26 cellular contexts compared by ENCODE assay signal in the genomic region with DNA sequence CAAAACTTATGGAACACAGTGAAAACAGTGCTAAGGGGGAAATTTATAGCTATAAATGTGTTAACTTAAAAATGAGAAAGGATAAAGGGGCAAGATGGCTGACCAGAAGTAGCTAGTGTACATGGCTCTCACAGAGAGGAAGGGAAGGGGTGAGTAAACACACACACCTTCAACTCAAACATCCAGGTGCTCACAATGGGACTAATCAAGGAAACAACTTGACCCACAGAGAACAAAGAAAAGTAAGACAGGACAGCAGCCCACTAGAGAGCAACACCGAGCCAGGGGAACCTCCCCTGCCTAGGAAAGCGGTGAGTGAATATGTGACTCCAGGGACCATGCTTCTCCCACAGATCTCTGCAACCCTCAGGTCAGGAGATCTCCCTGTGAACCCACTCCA.
"Had no signal": no experiment of that assay in that cellular context is flagged by ENCODE, and none has a peak within 500 bp of the region (broad histone marks: within the 10 kb centered on the region; RNA-seq: fewer than 3 reads in every experiment).

No MANE protein-coding gene starts in this region.

- H3K27ac Mint-ChIP-seq: activated naive CD8-positive, alpha-beta T cell; activated T-cell treated with anti-CD3 and anti-CD28 coated beads, Interleukin-2, amount 50 U/mL, for 24 hours; activated T-helper 17 cell treated with anti-CD3 and anti-CD28 coated beads, Interleukin-2, amount 50 U/mL, for 72 hours; effector memory CD8-positive, alpha-beta T cell; mesothelial cell of epicardium; natural killer cell had no signal

- H3K9me3 ChIP-seq: gastrocnemius medialis, ovary had no signal

- H3K27me3 ChIP-seq: adrenal gland, dorsolateral prefrontal cortex, esophagus squamous epithelium, gastrocnemius medialis, neutrophil, ovary, right atrium auricular region, tibial artery had no signal

- ATAC-seq: activated T-helper 17 cell treated with anti-CD3 and anti-CD28 coated beads, Interleukin-2, amount 50 U/mL, for 72 hours; effector memory CD8-positive, alpha-beta T cell; gastrocnemius medialis; lower lobe of right lung; natural killer cell; psoas muscle; stimulated activated naive CD8-positive, alpha-beta T cell treated with anti-CD3 and anti-CD28 coated beads, Interleukin-15, Interleukin-2, amounts not matched to agents 100 U/mL and 50 U/mL, for 24 hours had no signal

- H3K4me3 ChIP-seq: adrenal gland, dorsolateral prefrontal cortex, esophagus squamous epithelium, gastrocnemius medialis, lower lobe of right lung, ovary, psoas muscle, right atrium auricular region, tibial artery had no signal

- H3K4me1 ChIP-seq: adrenal gland, esophagus squamous epithelium, gastrocnemius medialis, lower lobe of right lung, psoas muscle, right atrium auricular region, tibial artery had no signal

- H3K4me1 Mint-ChIP-seq: activated T-helper 17 cell treated with anti-CD3 and anti-CD28 coated beads, Interleukin-2, amount 50 U/mL, for 72 hours; central memory CD8-positive, alpha-beta T cell; mesothelial cell of epicardium had no signal

- H3K27me3 Mint-ChIP-seq: activated naive CD8-positive, alpha-beta T cell; activated T-cell treated with anti-CD3 and anti-CD28 coated beads, Interleukin-2, amount 50 U/mL, for 24 hours; activated T-helper 17 cell treated with anti-CD3 and anti-CD28 coated beads, Interleukin-2, amount 50 U/mL, for 72 hours; central memory CD8-positive, alpha-beta T cell; effector memory CD8-positive, alpha-beta T cell had no signal

- DNase-seq: activated CD4-positive, alpha-beta T cell treated with anti-CD3 and anti-CD28 coated beads for 1 hour; activated CD4-positive, alpha-beta T cell treated with anti-CD3 and anti-CD28 coated beads, Interleukin-2, amount 50 U/mL, for 1 hour; activated CD8-positive, alpha-beta memory T cell treated with anti-CD3 and anti-CD28 coated beads, Interleukin-2, amount 50 U/mL, for 4 hours; activated naive CD4-positive, alpha-beta T cell; activated T-cell treated with anti-CD3 and anti-CD28 coated beads, Interleukin-2, amount 50 U/mL, for 24 hours; adrenal gland; dorsolateral prefrontal cortex; effector memory CD8-positive, alpha-beta T cell; esophagus squamous epithelium; gastrocnemius medialis; hypothalamus; lower lobe of right lung; natural killer cell; ovary; psoas muscle; stimulated activated CD4-positive, alpha-beta T cell treated with anti-CD3 and anti-CD28 coated beads, Interleukin-4, amount 100 ng/mL, for 24 hours; stimulated activated naive CD8-positive, alpha-beta T cell treated with anti-CD3 and anti-CD28 coated beads, Interleukin-15, Interleukin-2, amounts not matched to agents 100 U/mL and 50 U/mL, for 24 hours; T-helper 1 cell; tibial artery; WERI-Rb-1 had no signal

- H3K4me3 Mint-ChIP-seq: activated naive CD8-positive, alpha-beta T cell; activated T-cell treated with anti-CD3 and anti-CD28 coated beads, Interleukin-2, amount 50 U/mL, for 24 hours; activated T-helper 17 cell treated with anti-CD3 and anti-CD28 coated beads, Interleukin-2, amount 50 U/mL, for 72 hours; central memory CD8-positive, alpha-beta T cell; effector memory CD8-positive, alpha-beta T cell; mesothelial cell of epicardium; natural killer cell had no signal

- H3K36me3 ChIP-seq: adrenal gland, neutrophil, ovary had no signal

- H3K27ac ChIP-seq: adrenal gland, dorsolateral prefrontal cortex, esophagus squamous epithelium, gastrocnemius medialis, lower lobe of right lung, neutrophil, ovary, psoas muscle, right atrium auricular region, tibial artery, WERI-Rb-1 had no signal
